ENCODE assay signal across 1 cellular context in the genomic region with DNA sequence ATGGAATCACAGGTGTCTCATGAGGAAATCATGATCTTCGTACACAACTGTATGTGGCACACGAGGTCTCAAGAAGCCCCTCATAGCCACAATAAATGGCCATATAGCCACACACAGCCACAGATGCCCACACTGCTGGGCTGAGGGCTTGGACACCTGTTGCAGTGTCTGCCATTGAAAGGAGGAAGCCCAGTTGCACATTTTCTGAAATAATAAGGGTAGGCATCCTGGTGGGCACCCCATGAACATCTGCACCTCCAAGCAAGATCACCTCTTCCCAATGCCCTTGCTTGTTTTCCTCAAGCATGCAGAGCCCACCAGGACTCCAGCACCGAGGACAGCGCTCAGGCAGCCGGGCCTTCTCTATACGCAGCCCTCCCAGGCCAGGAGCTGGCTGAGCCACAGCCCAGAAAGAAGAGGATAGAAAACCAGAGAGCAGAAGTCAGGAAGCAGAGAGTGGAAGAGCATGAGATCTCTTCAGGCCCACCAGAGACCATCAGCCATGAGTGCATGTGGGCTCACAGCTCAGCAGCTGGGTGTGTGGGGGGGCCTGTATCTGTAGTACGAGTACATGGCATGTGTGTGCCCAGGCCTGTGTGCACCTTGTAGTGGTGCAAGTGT.
A peak's percentile ranks its signal among the peaks of the same experiment; 100 is the strongest.
TF ChIP-seq lines count a peak whose summit lies in the region.

No MANE protein-coding gene starts in this region.

TF ChIP-seq in HepG2, 621 proteins besides CTCF, POLR2A, EP300 and RAD21 (continued from another document and continues in another):
- TF ChIP-seq NFIB (CRISPR knock-in tag; IDR thresholded peaks at IDR 0.05; ENCODE audit: borderline replicate concordance): no peak
- TF ChIP-seq PPARG (CRISPR knock-in tag; conservative IDR thresholded peaks at IDR 0.05): peak; percentile 57; the same call in 1 of the 2 replicates
- no peak for TF ChIP-seq MXD1 (CRISPR knock-in tag; IDR thresholded peaks at IDR 0.05)
- TF ChIP-seq ZNF343 (CRISPR knock-in tag; IDR thresholded peaks at IDR 0.05): no peak
- TF ChIP-seq TFE3 (CRISPR knock-in tag; IDR thresholded peaks at IDR 0.05): peak; percentile 72
- TF ChIP-seq, protein P1, sequence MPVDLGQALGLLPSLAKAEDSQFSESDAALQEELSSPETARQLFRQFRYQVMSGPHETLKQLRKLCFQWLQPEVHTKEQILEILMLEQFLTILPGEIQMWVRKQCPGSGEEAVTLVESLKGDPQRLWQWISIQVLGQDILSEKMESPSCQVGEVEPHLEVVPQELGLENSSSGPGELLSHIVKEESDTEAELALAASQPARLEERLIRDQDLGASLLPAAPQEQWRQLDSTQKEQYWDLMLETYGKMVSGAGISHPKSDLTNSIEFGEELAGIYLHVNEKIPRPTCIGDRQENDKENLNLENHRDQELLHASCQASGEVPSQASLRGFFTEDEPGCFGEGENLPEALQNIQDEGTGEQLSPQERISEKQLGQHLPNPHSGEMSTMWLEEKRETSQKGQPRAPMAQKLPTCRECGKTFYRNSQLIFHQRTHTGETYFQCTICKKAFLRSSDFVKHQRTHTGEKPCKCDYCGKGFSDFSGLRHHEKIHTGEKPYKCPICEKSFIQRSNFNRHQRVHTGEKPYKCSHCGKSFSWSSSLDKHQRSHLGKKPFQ (CRISPR knock-in tag; IDR thresholded peaks at IDR 0.05; ENCODE audit: insufficient replicate concordance): no peak
- TF ChIP-seq CBX2 (IDR thresholded peaks at IDR 0.05; ENCODE audit: low read depth, low read length): no peak
- no peak for TF ChIP-seq CBX2 (CRISPR knock-in tag; IDR thresholded peaks at IDR 0.05; ENCODE audit: low read depth)
- no peak for TF ChIP-seq POLR2AphosphoS5 (IDR thresholded peaks at IDR 0.05; ENCODE audit: low read depth, low read length)
- TF ChIP-seq, protein P2, sequence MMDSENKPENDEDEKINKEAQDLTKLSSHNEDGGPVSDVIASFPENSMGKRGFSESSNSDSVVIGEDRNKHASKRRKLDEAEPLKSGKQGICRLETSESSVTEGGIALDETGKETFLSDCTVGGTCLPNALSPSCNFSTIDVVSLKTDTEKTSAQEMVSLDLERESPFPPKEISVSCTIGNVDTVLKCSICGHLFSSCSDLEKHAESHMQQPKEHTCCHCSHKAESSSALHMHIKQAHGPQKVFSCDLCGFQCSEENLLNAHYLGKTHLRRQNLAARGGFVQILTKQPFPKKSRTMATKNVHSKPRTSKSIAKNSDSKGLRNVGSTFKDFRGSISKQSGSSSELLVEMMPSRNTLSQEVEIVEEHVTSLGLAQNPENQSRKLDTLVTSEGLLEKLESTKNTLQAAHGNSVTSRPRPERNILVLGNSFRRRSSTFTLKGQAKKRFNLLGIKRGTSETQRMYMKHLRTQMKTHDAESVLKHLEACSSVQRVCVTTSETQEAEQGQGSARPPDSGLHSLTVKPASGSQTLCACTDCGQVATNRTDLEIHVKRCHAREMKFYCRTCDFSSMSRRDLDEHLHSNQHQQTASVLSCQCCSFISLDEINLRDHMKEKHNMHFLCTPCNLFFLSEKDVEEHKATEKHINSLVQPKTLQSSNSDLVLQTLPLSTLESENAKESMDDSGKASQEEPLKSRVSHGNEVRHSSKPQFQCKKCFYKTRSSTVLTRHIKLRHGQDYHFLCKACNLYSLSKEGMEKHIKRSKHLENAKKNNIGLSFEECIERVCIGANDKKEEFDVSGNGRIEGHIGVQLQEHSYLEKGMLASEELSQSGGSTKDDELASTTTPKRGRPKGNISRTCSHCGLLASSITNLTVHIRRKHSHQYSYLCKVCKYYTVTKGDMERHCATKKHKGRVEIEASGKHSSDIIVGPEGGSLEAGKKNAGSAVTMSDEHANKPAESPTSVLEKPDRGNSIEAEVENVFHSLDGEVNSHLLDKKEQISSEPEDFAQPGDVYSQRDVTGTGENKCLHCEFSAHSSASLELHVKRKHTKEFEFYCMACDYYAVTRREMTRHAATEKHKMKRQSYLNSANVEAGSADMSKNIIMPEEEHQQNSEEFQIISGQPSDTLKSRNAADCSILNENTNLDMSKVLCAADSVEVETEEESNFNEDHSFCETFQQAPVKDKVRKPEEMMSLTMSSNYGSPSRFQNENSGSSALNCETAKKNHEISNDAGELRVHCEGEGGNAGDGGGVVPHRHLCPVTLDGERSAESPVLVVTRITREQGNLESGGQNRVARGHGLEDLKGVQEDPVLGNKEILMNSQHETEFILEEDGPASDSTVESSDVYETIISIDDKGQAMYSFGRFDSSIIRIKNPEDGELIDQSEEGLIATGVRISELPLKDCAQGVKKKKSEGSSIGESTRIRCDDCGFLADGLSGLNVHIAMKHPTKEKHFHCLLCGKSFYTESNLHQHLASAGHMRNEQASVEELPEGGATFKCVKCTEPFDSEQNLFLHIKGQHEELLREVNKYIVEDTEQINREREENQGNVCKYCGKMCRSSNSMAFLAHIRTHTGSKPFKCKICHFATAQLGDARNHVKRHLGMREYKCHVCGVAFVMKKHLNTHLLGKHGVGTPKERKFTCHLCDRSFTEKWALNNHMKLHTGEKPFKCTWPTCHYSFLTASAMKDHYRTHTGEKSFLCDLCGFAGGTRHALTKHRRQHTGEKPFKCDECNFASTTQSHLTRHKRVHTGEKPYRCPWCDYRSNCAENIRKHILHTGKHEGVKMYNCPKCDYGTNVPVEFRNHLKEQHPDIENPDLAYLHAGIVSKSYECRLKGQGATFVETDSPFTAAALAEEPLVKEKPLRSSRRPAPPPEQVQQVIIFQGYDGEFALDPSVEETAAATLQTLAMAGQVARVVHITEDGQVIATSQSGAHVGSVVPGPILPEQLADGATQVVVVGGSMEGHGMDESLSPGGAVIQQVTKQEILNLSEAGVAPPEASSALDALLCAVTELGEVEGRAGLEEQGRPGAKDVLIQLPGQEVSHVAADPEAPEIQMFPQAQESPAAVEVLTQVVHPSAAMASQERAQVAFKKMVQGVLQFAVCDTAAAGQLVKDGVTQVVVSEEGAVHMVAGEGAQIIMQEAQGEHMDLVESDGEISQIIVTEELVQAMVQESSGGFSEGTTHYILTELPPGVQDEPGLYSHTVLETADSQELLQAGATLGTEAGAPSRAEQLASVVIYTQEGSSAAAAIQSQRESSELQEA (CRISPR knock-in tag; IDR thresholded peaks at IDR 0.05; ENCODE audit: not compliant biosample characterization): peak; percentile 34
- TF ChIP-seq DNMT1 (CRISPR knock-in tag; IDR thresholded peaks at IDR 0.05): no peak
- no peak for TF ChIP-seq ZHX2 (IDR thresholded peaks at IDR 0.05; ENCODE audit: low read depth)
- TF ChIP-seq ZHX2 (CRISPR knock-in tag; IDR thresholded peaks at IDR 0.05; ENCODE audit: borderline replicate concordance): no peak
- TF ChIP-seq, protein P3, sequence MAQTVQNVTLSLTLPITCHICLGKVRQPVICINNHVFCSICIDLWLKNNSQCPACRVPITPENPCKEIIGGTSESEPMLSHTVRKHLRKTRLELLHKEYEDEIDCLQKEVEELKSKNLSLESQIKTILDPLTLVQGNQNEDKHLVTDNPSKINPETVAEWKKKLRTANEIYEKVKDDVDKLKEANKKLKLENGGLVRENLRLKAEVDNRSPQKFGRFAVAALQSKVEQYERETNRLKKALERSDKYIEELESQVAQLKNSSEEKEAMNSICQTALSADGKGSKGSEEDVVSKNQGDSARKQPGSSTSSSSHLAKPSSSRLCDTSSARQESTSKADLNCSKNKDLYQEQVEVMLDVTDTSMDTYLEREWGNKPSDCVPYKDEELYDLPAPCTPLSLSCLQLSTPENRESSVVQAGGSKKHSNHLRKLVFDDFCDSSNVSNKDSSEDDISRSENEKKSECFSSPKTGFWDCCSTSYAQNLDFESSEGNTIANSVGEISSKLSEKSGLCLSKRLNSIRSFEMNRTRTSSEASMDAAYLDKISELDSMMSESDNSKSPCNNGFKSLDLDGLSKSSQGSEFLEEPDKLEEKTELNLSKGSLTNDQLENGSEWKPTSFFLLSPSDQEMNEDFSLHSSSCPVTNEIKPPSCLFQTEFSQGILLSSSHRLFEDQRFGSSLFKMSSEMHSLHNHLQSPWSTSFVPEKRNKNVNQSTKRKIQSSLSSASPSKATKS (CRISPR knock-in tag; IDR thresholded peaks at IDR 0.05): no peak
- TF ChIP-seq HNRNPH1 (optimal IDR thresholded peaks at IDR 0.05; ENCODE audit: low read depth, low read length): no peak
- TF ChIP-seq FOSL1 (CRISPR knock-in tag; IDR thresholded peaks at IDR 0.05; ENCODE audit: borderline replicate concordance): 0 out of 2 replicates have a peak, but pooled peaks have one; percentile 16
- no peak for TF ChIP-seq TBP (CRISPR knock-in tag; IDR thresholded peaks at IDR 0.05)
- no peak for TF ChIP-seq HNRNPK (IDR thresholded peaks at IDR 0.05; ENCODE audit: low read depth, low read length, poor library complexity, severe bottlenecking)
- TF ChIP-seq NFE2L2 (IDR thresholded peaks at IDR 0.05; ENCODE audit: low read length): no peak
- TF ChIP-seq ZNF264 (CRISPR knock-in tag; IDR thresholded peaks at IDR 0.05): no peak
- 0 out of 2 replicates have a peak, but pooled peaks have one; percentile 63 for TF ChIP-seq REL (CRISPR knock-in tag; conservative IDR thresholded peaks at IDR 0.05)
- 0 out of 2 replicates have a peak, but pooled peaks have one; percentile 40 for TF ChIP-seq ZIK1 (CRISPR knock-in tag; IDR thresholded peaks at IDR 0.05; ENCODE audit: borderline replicate concordance, low read depth)
- TF ChIP-seq YEATS2 (CRISPR knock-in tag; IDR thresholded peaks at IDR 0.05; ENCODE audit: borderline replicate concordance): peak; percentile 57; the same call in 1 of the 2 replicates
- no peak for TF ChIP-seq ZNF510 (CRISPR knock-in tag; IDR thresholded peaks at IDR 0.05; ENCODE audit: low read depth)
- no peak for TF ChIP-seq PAX8 (CRISPR knock-in tag; IDR thresholded peaks at IDR 0.05; ENCODE audit: borderline replicate concordance)
- no peak for TF ChIP-seq PRPF4 (IDR thresholded peaks at IDR 0.05; ENCODE audit: low read depth, low read length, poor library complexity, severe bottlenecking)
- no peak for TF ChIP-seq RELA (CRISPR knock-in tag; IDR thresholded peaks at IDR 0.05)
- TF ChIP-seq CHD2 (IDR thresholded peaks at IDR 0.05; ENCODE audit: low read depth, low read length): no peak
- TF ChIP-seq MTF1 (CRISPR knock-in tag; IDR thresholded peaks at IDR 0.05): 0 out of 2 replicates have a peak, but pooled peaks have one; percentile 63
- TF ChIP-seq ZBTB20 (CRISPR knock-in tag; IDR thresholded peaks at IDR 0.05; ENCODE audit: borderline replicate concordance, low read depth): peak; percentile 14; the same call in 1 of the 2 replicates
- TF ChIP-seq HMG20A (CRISPR knock-in tag; IDR thresholded peaks at IDR 0.05; ENCODE audit: borderline replicate concordance): 0 out of 2 replicates have a peak, but pooled peaks have one; percentile 44
- TF ChIP-seq CAMTA2 (CRISPR knock-in tag; IDR thresholded peaks at IDR 0.05; ENCODE audit: borderline replicate concordance): no peak
- TF ChIP-seq ZBTB37 (CRISPR knock-in tag; IDR thresholded peaks at IDR 0.05): no peak
- no peak for TF ChIP-seq ESRRA (CRISPR knock-in tag; IDR thresholded peaks at IDR 0.05; ENCODE audit: low read depth)
